15 cellular contexts compared by ENCODE assay signal in the genomic region with DNA sequence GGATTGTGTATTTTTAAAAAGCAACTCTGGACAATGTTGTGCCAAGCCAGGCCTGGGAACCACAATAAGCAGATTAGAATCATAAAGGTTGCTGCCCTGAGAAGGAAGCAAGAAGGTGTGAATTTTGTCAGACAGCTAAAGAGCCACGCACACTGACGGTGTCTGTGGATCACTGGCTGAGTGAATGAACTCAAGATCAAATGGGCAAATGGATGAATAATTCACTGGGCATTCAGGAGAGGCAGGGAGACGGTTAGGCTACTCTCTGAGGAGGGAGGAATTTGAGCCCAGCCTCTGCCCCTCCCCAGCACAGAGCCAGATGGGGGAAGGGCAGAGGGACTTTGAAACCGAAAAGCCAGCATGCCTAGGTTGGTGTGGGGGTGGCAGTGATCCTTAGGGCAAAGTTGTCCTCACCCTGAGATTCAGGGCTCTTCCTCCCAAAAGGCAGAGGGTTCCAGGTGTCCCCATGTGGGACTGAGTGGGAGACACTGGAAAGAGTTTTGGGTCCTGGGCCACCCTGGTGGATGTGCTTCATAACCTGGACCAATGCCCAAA. TPM values are rescaled to one million over a fixed set of nuclear protein-coding genes. Genes with fewer than 3 reads are reported as not detected.
DNase-seq lines count a peak whose midpoint lies in the region; ATAC-seq and TF ChIP-seq lines count a peak whose summit lies in the region.
"Had no signal": no experiment of that assay in that cellular context is flagged by ENCODE, and none has a peak within 500 bp of the region (broad histone marks: within the 10 kb centered on the region; RNA-seq: fewer than 3 reads in every experiment).

No MANE protein-coding gene starts in this region.

- no peaks in the 10 kb centered on the region for H3K36me3 ChIP-seq in esophagus muscularis mucosa
- H3K36me3 ChIP-seq: adrenal gland had no signal

- H3K4me3 Mint-ChIP-seq in nephron, result no peak overlapping the region
- H3K4me3 Mint-ChIP-seq in activated CD4-positive, alpha-beta memory T cell treated with anti-CD3 and anti-CD28 coated beads, Interleukin-2, amount 10 ng/mL, durations not matched to agents 7 days and 5 days, result no peak overlapping the region

- no peak for TF ChIP-seq CTCF in esophagus muscularis mucosa (IDR thresholded peaks at IDR 0.05)
- no peak for TF ChIP-seq CTCF in nephron (IDR thresholded peaks at IDR 0.05; ENCODE audit: unreplicated experiment in 3 of 3)

- TF ChIP-seq POLR2A in esophagus muscularis mucosa (IDR thresholded peaks at IDR 0.05; ENCODE audit: low read depth), result no peak

- H3K9me3 Mint-ChIP-seq in nephron, result no peaks in the 10 kb centered on the region
- no peaks in the 10 kb centered on the region for H3K9me3 Mint-ChIP-seq in activated CD4-positive, alpha-beta memory T cell treated with anti-CD3 and anti-CD28 coated beads, Interleukin-2, amount 10 ng/mL, durations not matched to agents 7 days and 5 days
- H3K9me3 Mint-ChIP-seq: CD4-positive, alpha-beta T cell had no signal

- peaks cover 57% of the 10 kb centered on the region for H3K27me3 Mint-ChIP-seq in nephron (ENCODE audit: low read depth)
- peaks cover 47% of the 10 kb centered on the region for H3K27me3 Mint-ChIP-seq in activated CD4-positive, alpha-beta memory T cell treated with anti-CD3 and anti-CD28 coated beads, Interleukin-2, amount 10 ng/mL, durations not matched to agents 7 days and 5 days

- in situ Hi-C loops in Caki2 (cut with HindIII; ENCODE audit: low pct_unique_long_range_greater_than_20kb, low sequenced_read_pairs), result no loop called here

- WGBS in esophagus muscularis mucosa, result 41% methylated on average over 4 of the region's 4 CpGs

- H3K4me3 ChIP-seq in esophagus muscularis mucosa, result no peak overlapping the region
- H3K4me3 ChIP-seq: adrenal gland had no signal

- no peak for ATAC-seq in HG03045 (IDR thresholded peaks at IDR 0.05; ENCODE audit: unreplicated experiment)

- H3K36me3 Mint-ChIP-seq in nephron (ENCODE audit: low read depth), result no peaks in the 10 kb centered on the region
- H3K36me3 Mint-ChIP-seq in activated CD4-positive, alpha-beta memory T cell treated with anti-CD3 and anti-CD28 coated beads, Interleukin-2, amount 10 ng/mL, durations not matched to agents 7 days and 5 days (ENCODE audit: low read depth), result no peaks in the 10 kb centered on the region

- intact Hi-C loops in esophagus muscularis mucosa (cut with DNase I), result no loop called here

- CTCF ChIA-PET in activated CD4-positive, alpha-beta memory T cell treated with anti-CD3 and anti-CD28 coated beads, Interleukin-2, amount 10 ng/mL, durations not matched to agents 7 days and 5 days (lab: Charles Lee), result no interaction called here

- peak; percentile 55 for DNase-seq in Caki2 (ENCODE audit: low read depth)
- DNase-seq in LoVo (ENCODE audit: low spot score), result peak; percentile 70
- DNase-seq in esophagus muscularis mucosa (ENCODE audit: extremely low spot score), result no peak
- no peak for DNase-seq in activated CD4-positive, alpha-beta memory T cell treated with anti-CD3 and anti-CD28 coated beads, Interleukin-2, amount 10 ng/mL, durations not matched to agents 7 days and 5 days
- DNase-seq in anterior cingulate cortex (lab: John Stamatoyannopoulos, UW), result no peak
- no peak for DNase-seq in activated naive CD4-positive, alpha-beta T cell treated with Interleukin-2 at 50 U/mL for 16 hours
- DNase-seq: adrenal gland; CD4-positive, alpha-beta T cell; NCI-H1417 treated with DMSO at 0.1 percent for 48 hours had no signal

- peaks cover 23% of the 10 kb centered on the region for H3K4me1 Mint-ChIP-seq in nephron
- peaks cover 19% of the 10 kb centered on the region for H3K4me1 Mint-ChIP-seq in activated CD4-positive, alpha-beta memory T cell treated with anti-CD3 and anti-CD28 coated beads, Interleukin-2, amount 10 ng/mL, durations not matched to agents 7 days and 5 days

- H3K27ac ChIP-seq in esophagus muscularis mucosa (replicated peaks in 1 of 4), result peak overlapping the region; percentile 23 to 69 (median 64)
- H3K27ac ChIP-seq: adrenal gland, HL-60 had no signal

- peak overlapping the region; percentile 59 to 76 (median 60) for H3K27ac Mint-ChIP-seq in nephron
- H3K27ac Mint-ChIP-seq in activated CD4-positive, alpha-beta memory T cell treated with anti-CD3 and anti-CD28 coated beads, Interleukin-2, amount 10 ng/mL, durations not matched to agents 7 days and 5 days, result no peak overlapping the region
- H3K27ac Mint-ChIP-seq: CD4-positive, alpha-beta T cell had no signal

- H3K4me1 ChIP-seq in esophagus muscularis mucosa, result peaks cover 9 to 43% (median 34%) of the 10 kb centered on the region in 4 donors

- peaks cover 0 to 41% (median 5%) of the 10 kb centered on the region in 4 donors for H3K27me3 ChIP-seq in esophagus muscularis mucosa

- TF ChIP-seq EP300 in esophagus muscularis mucosa (IDR thresholded peaks at IDR 0.05), result no peak

- POLR2A ChIA-PET in activated CD4-positive, alpha-beta memory T cell treated with anti-CD3 and anti-CD28 coated beads, Interleukin-2, amount 10 ng/mL, durations not matched to agents 7 days and 5 days (lab: Charles Lee), result no interaction called here

- no peaks in the 10 kb centered on the region for H3K9me3 ChIP-seq in esophagus muscularis mucosa
- H3K9me3 ChIP-seq: adrenal gland had no signal

RNA-seq across cellular contexts. Expression of a gene that starts 19.5 kb away (rescaled TPM):
- total RNA-seq in Caki2 (2014; rRNA removed; shearing (Covaris generic); ENCODE audit: low replicate concordance), result not detected in 2 replicates
- total RNA-seq in esophagus muscularis mucosa, result not detected
- not detected for total RNA-seq in activated CD4-positive, alpha-beta memory T cell treated with anti-CD3 and anti-CD28 coated beads, Interleukin-2, amount 10 ng/mL, durations not matched to agents 7 days and 5 days
- total RNA-seq: CD4-positive, alpha-beta T cell; endothelial cell of umbilical vein; omental fat pad; subcutaneous adipose tissue had no signal

RNA-seq across cellular contexts. Expression of a gene that starts 30.0 kb away (rescaled TPM):
- not detected in 2 replicates for total RNA-seq in Caki2 (2014; rRNA removed; shearing (Covaris generic); ENCODE audit: low replicate concordance)
- total RNA-seq in esophagus muscularis mucosa, result not detected
- total RNA-seq in activated CD4-positive, alpha-beta memory T cell treated with anti-CD3 and anti-CD28 coated beads, Interleukin-2, amount 10 ng/mL, durations not matched to agents 7 days and 5 days, result under 1 TPM in 1 of 2 experiments, not detected in 1; 0.88 TPM
- total RNA-seq: endothelial cell of umbilical vein had no signal

RNA-seq across cellular contexts. Expression of a gene that starts 35.3 kb away (rescaled TPM):
- total RNA-seq in Caki2 (2014; rRNA removed; shearing (Covaris generic); ENCODE audit: low replicate concordance), result not detected in 2 replicates
- under 1 TPM; under 0.01 to 0.29 (median 0.03) TPM for total RNA-seq in esophagus muscularis mucosa
- under 1 TPM; 0.30 TPM for total RNA-seq in activated CD4-positive, alpha-beta memory T cell treated with anti-CD3 and anti-CD28 coated beads, Interleukin-2, amount 10 ng/mL, durations not matched to agents 7 days and 5 days
- total RNA-seq: CD4-positive, alpha-beta T cell; endothelial cell of umbilical vein; omental fat pad; subcutaneous adipose tissue had no signal

RNA-seq across cellular contexts. Expression of a gene that starts 49.3 kb away (rescaled TPM):
- 187 and 194 TPM in 2 replicates for total RNA-seq in Caki2 (2014; rRNA removed; shearing (Covaris generic); ENCODE audit: low replicate concordance)
- 10 to 100 TPM; 60.5 to 70.2 (median 65.3) TPM for total RNA-seq in esophagus muscularis mucosa
- 10 to 100 TPM; 39.6 to 42.5 TPM for total RNA-seq in activated CD4-positive, alpha-beta memory T cell treated with anti-CD3 and anti-CD28 coated beads, Interleukin-2, amount 10 ng/mL, durations not matched to agents 7 days and 5 days

Comparison
In these comparisons a context has a peak if more than half of its experiments do, and no peak if none do; other contexts are left out.
1. DNase-seq: peak in Caki2 (single experiment) and LoVo (single experiment); none in esophagus muscularis mucosa (single experiment), activated CD4-positive, alpha-beta memory T cell treated with anti-CD3 and anti-CD28 coated beads, Interleukin-2, amount 10 ng/mL, durations not matched to agents 7 days and 5 days (single experiment), anterior cingulate cortex (0 of 58) and activated naive CD4-positive, alpha-beta T cell treated with Interleukin-2 at 50 U/mL for 16 hours (single experiment).